Comparison of ENCODE assay signal across 9 cellular contexts in genomic region chr5:133611357-133612020, GRCh38. TPM values are rescaled to one million over a fixed set of nuclear protein-coding genes. Genes with fewer than 3 reads are reported as not detected.
DNase-seq lines count a peak whose midpoint lies in the region; ATAC-seq and TF ChIP-seq lines count a peak whose summit lies in the region.
"Had no signal": no experiment of that assay in that cellular context is flagged by ENCODE, and none has a peak within 500 bp of the region (broad histone marks: within the 10 kb centered on the region; RNA-seq: fewer than 3 reads in every experiment).

No MANE protein-coding gene starts in this region.

- no peak for TF ChIP-seq POLR2A in breast epithelium (IDR thresholded peaks at IDR 0.05)
- no peak for TF ChIP-seq POLR2A in transverse colon (IDR thresholded peaks at IDR 0.05)

- DNase-seq in breast epithelium (ENCODE audit: low spot score in 2 of 2) (no peak), MCF 10A (ENCODE audit: unreplicated experiment) (no peak), transverse colon (no peak), NCI-H2107 treated with DMSO at 0.1 percent for 48 hours (lab: John Stamatoyannopoulos, UW; ENCODE audit: unreplicated experiment) (no peak)
- peak in 1 of 2 donors; percentile 10 for DNase-seq in activated naive CD4-positive, alpha-beta T cell treated with anti-CD3 and anti-CD28 coated beads, Interleukin-2, amount 50 U/mL, for 72 hours (ENCODE audit: low spot score in 2 of 2)

- peaks cover 0 to 55% of the 10 kb centered on the region in 2 donors for H3K27me3 ChIP-seq in breast epithelium
- H3K27me3 ChIP-seq in liver (ENCODE audit: control insufficient read depth in 4 of 4, insufficient read depth in 4 of 4, low read length in 3 of 4), result peaks cover 5 to 13% (median 7%) of the 10 kb centered on the region in 4 donors
- H3K27me3 ChIP-seq in transverse colon, result peaks cover 91% of the 10 kb centered on the region

- no peak for TF ChIP-seq EP300 in transverse colon (IDR thresholded peaks at IDR 0.05; ENCODE audit: low read depth)

- no TSS peak for BruUV-seq in MCF 10A (replicated peaks; lab: Mats Ljungman, UMichigan)

- POLR2A ChIA-PET in MCF 10A (lab: Yijun Ruan, JAX), result no interaction called here

- WGBS in liver, result 4% methylated on average over 67 of the region's 67 CpGs
- WGBS in transverse colon (ENCODE audit: low coverage in 1 of 2), 2 donors, result 17% methylated on average over 37 of the region's 67 CpGs; no CpG with 5 or more reads in 1 of the 2 donors

- no peaks in the 10 kb centered on the region for H3K36me3 Mint-ChIP-seq in MCF 10A (ENCODE audit: insufficient read depth, unreplicated experiment)
- no peaks in the 10 kb centered on the region for H3K36me3 Mint-ChIP-seq in activated naive CD4-positive, alpha-beta T cell treated with anti-CD3 and anti-CD28 coated beads, Interleukin-2, amount 50 U/mL, for 72 hours

- H3K4me1 Mint-ChIP-seq in MCF 10A (ENCODE audit: insufficient read depth, unreplicated experiment), result no peaks in the 10 kb centered on the region

- no peak overlapping the region for H3K9ac ChIP-seq in liver (ENCODE audit: low read depth in 1 of 2, low read length in 2 of 2)

- CTCF ChIA-PET in MCF 10A (lab: Yijun Ruan, JAX), result interaction anchor here (0.6 kb wide), 1 partner anchor 188 kb away, joined by 4 read pairs; no protein-coding TSS in a partner anchor

- intact Hi-C loops in breast epithelium (cut with DNase I; ENCODE audit: low total_unique reads), result no loop called here
- intact Hi-C loops in MCF 10A (cut with micrococcal nuclease), result no loop called here
- intact Hi-C loops in transverse colon (cut with DNase I; ENCODE audit: low total_unique reads), result no loop called here

- in situ Hi-C loops in transverse colon (cut with MboI; ENCODE audit: low pct_ligation_motif_present in 1 of 4, low pct_unique_long_range_greater_than_20kb in 1 of 4, low sequenced_read_pairs in 3 of 4), result no loop called here

- H3K27ac ChIP-seq in breast epithelium, result no peak overlapping the region
- H3K27ac ChIP-seq in liver (ENCODE audit: low read depth in 1 of 2, low read length in 2 of 2), result no peak overlapping the region
- H3K27ac ChIP-seq in transverse colon, result no peak overlapping the region
- H3K27ac ChIP-seq: thyroid gland had no signal

- peaks cover 49% of the 10 kb centered on the region for H3K27me3 Mint-ChIP-seq in MCF 10A (ENCODE audit: insufficient read depth, unreplicated experiment)

- H3K27ac Mint-ChIP-seq in MCF 10A (ENCODE audit: low read depth, unreplicated experiment), result no peak overlapping the region
- H3K27ac Mint-ChIP-seq in activated naive CD4-positive, alpha-beta T cell treated with anti-CD3 and anti-CD28 coated beads, Interleukin-2, amount 50 U/mL, for 72 hours, result no peak overlapping the region

- H3K9me3 ChIP-seq in breast epithelium, result no peaks in the 10 kb centered on the region
- no peaks in the 10 kb centered on the region for H3K9me3 ChIP-seq in liver (ENCODE audit: control insufficient read depth in 4 of 4, low read length in 3 of 4)
- H3K9me3 ChIP-seq in transverse colon, result no peaks in the 10 kb centered on the region
- H3K9me3 ChIP-seq: thyroid gland had no signal

- H3K4me1 ChIP-seq in breast epithelium (peaks cover 0 to 10% of the 10 kb centered on the region in 2 donors), liver (ENCODE audit: control insufficient read depth in 4 of 4, insufficient read depth in 4 of 4, low read length in 3 of 4) (peaks cover 15 to 18% (median 16%) of the 10 kb centered on the region in 4 donors), transverse colon (peaks cover 9 to 22% (median 16%) of the 10 kb centered on the region in 4 donors)

- H3K4me3 Mint-ChIP-seq in MCF 10A (ENCODE audit: unreplicated experiment), result no peak overlapping the region

- no peaks in the 10 kb centered on the region for H3K9me3 Mint-ChIP-seq in MCF 10A (ENCODE audit: unreplicated experiment)
- H3K9me3 Mint-ChIP-seq in activated naive CD4-positive, alpha-beta T cell treated with anti-CD3 and anti-CD28 coated beads, Interleukin-2, amount 50 U/mL, for 72 hours, result no peaks in the 10 kb centered on the region

- TF ChIP-seq CTCF in breast epithelium (IDR thresholded peaks at IDR 0.05) (no peak), MCF 10A (IDR thresholded peaks at IDR 0.05; ENCODE audit: unreplicated experiment) (no peak), liver (IDR thresholded peaks at IDR 0.05; ENCODE audit: low read depth, low read length, missing input control) (no peak), transverse colon (IDR thresholded peaks at IDR 0.05) (no peak)

- peak overlapping the region; percentile 7 to 64 (median 52) for H3K4me3 ChIP-seq in breast epithelium
- peak overlapping the region in 2 of 3 donors; percentile 37 to 50 for H3K4me3 ChIP-seq in liver (ENCODE audit: low read depth in 1 of 3, low read length in 3 of 3)
- H3K4me3 ChIP-seq in transverse colon, result peak overlapping the region in 3 of 4 donors; percentile 28 to 47 (median 40)

- ATAC-seq in activated naive CD4-positive, alpha-beta T cell treated with anti-CD3 and anti-CD28 coated beads, Interleukin-2, amount 50 U/mL, for 72 hours, result peak; percentile 10 to 37
- ATAC-seq in GM19463 (IDR thresholded peaks at IDR 0.05; ENCODE audit: unreplicated experiment) (no peak), HG03520 (IDR thresholded peaks at IDR 0.05; ENCODE audit: unreplicated experiment) (no peak)

- no peaks in the 10 kb centered on the region for H3K36me3 ChIP-seq in breast epithelium
- no peaks in the 10 kb centered on the region for H3K36me3 ChIP-seq in liver (ENCODE audit: control insufficient read depth in 4 of 4, insufficient read depth in 3 of 4, low read depth in 1 of 4, low read length in 3 of 4)
- no peaks in the 10 kb centered on the region for H3K36me3 ChIP-seq in transverse colon
- H3K36me3 ChIP-seq: thyroid gland had no signal

- TF ChIP-seq RAD21 in liver (IDR thresholded peaks at IDR 0.05), result no peak

TF ChIP-seq in liver, 16 proteins besides CTCF, POLR2A, EP300 and RAD21 (continues in another document):
- no peak for TF ChIP-seq YY1 (IDR thresholded peaks at IDR 0.05)
- no peak for TF ChIP-seq FOXA2 (IDR thresholded peaks at IDR 0.05)
- no peak for TF ChIP-seq JUND (IDR thresholded peaks at IDR 0.05)
- TF ChIP-seq FOXA1 (IDR thresholded peaks at IDR 0.05), result no peak
- no peak for TF ChIP-seq GABPA (IDR thresholded peaks at IDR 0.05 in 1 of 2, conservative IDR thresholded peaks at IDR 0.05 in 1 of 2)
- no peak for TF ChIP-seq TAF1 (conservative IDR thresholded peaks at IDR 0.05)
- no peak for TF ChIP-seq HNF4G (IDR thresholded peaks at IDR 0.05)
- TF ChIP-seq, protein P1, sequence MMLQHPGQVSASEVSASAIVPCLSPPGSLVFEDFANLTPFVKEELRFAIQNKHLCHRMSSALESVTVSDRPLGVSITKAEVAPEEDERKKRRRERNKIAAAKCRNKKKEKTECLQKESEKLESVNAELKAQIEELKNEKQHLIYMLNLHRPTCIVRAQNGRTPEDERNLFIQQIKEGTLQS (IDR thresholded peaks at IDR 0.05), result no peak
- TF ChIP-seq, protein P2, sequence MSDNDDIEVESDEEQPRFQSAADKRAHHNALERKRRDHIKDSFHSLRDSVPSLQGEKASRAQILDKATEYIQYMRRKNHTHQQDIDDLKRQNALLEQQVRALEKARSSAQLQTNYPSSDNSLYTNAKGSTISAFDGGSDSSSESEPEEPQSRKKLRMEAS (IDR thresholded peaks at IDR 0.05), result no peak
- TF ChIP-seq RXRA (IDR thresholded peaks at IDR 0.05), result no peak
- TF ChIP-seq, protein P3, sequence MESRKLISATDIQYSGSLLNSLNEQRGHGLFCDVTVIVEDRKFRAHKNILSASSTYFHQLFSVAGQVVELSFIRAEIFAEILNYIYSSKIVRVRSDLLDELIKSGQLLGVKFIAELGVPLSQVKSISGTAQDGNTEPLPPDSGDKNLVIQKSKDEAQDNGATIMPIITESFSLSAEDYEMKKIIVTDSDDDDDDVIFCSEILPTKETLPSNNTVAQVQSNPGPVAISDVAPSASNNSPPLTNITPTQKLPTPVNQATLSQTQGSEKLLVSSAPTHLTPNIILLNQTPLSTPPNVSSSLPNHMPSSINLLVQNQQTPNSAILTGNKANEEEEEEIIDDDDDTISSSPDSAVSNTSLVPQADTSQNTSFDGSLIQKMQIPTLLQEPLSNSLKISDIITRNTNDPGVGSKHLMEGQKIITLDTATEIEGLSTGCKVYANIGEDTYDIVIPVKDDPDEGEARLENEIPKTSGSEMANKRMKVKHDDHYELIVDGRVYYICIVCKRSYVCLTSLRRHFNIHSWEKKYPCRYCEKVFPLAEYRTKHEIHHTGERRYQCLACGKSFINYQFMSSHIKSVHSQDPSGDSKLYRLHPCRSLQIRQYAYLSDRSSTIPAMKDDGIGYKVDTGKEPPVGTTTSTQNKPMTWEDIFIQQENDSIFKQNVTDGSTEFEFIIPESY (IDR thresholded peaks at IDR 0.05), result no peak
- TF ChIP-seq HNF4A (conservative IDR thresholded peaks at IDR 0.05), result no peak
- TF ChIP-seq REST (IDR thresholded peaks at IDR 0.05), result no peak
- no peak for TF ChIP-seq SP1 (IDR thresholded peaks at IDR 0.05)

RNA-seq across cellular contexts. Expression of gene FSTL4, which starts 0.9 kb away (rescaled TPM):
- under 1 TPM; 0.16 to 0.98 (median 0.88) TPM for total RNA-seq in breast epithelium
- 0.12 TPM in 1 of 2 replicates, not detected in the other for total RNA-seq in MCF 10A (2022)
- not detected for total RNA-seq in activated naive CD4-positive, alpha-beta T cell treated with anti-CD3 and anti-CD28 coated beads, Interleukin-2, amount 50 U/mL, for 72 hours
- total RNA-seq in liver, result not detected
- polyA plus RNA-seq in liver, result under 1 TPM; 0.02 to 0.18 TPM
- total RNA-seq in transverse colon, result under 1 TPM in 1 of 4 donors, not detected in 3; 0.27 TPM

Comparison
In these comparisons a context has a peak if more than half of its experiments do, and no peak if none do; other contexts are left out.
1. ATAC-seq: peak in activated naive CD4-positive, alpha-beta T cell treated with anti-CD3 and anti-CD28 coated beads, Interleukin-2, amount 50 U/mL, for 72 hours (2 of 2); none in GM19463 (single experiment) and HG03520 (single experiment).
2. Peak in every context shown above with its lines, with median percentiles within 50 percentile points of each other: H3K4me3 ChIP-seq.